Comparison of ENCODE assay signal across 20 cellular contexts in the genomic region with DNA sequence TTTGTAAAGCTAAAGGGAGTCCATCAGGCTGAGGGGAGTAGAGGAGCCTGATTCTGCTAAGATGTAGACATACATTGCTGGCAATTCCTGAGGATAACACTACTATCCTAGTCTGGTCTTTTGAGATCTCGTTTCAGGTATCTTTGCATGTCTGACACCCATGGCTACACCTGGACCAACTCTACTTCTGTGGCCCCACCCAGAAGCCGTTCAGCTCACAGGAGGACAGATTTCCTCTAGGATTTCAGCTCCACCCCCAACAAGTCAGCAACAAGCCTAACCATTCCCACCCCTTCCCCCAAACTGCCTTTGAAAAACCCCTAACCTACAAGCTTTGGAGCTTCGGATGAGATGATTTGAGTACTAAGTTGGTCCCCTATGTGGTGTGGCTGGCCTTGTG.
DNase-seq lines count a peak whose midpoint lies in the region; ATAC-seq and TF ChIP-seq lines count a peak whose summit lies in the region.
"Had no signal": no experiment of that assay in that cellular context is flagged by ENCODE, and none has a peak within 500 bp of the region (broad histone marks: within the 10 kb centered on the region; RNA-seq: fewer than 3 reads in every experiment).

No MANE protein-coding gene starts in this region.

- CTCF ChIA-PET in WTC11 (lab: Charles Lee): no interaction called here

- H3K27ac ChIP-seq in GM23338 (ENCODE audit: low read depth) (no peak overlapping the region), endodermal cell (ENCODE audit: low read depth, low read length) (no peak overlapping the region), transverse colon (no peak overlapping the region)
- H3K27ac ChIP-seq: 22Rv1; A549; BLaER1 treated with 17β-estradiol and CSF1 and Interleukin-3, amounts not matched to agents 10 nM and 100 nM; C4-2B had no signal

- no peak overlapping the region for H3K4me3 ChIP-seq in GM23338
- H3K4me3 ChIP-seq in endodermal cell (ENCODE audit: low read length): no peak overlapping the region
- H3K4me3 ChIP-seq in transverse colon: no peak overlapping the region
- H3K4me3 ChIP-seq: A549; BLaER1 treated with 17β-estradiol and CSF1 and Interleukin-3, amounts not matched to agents 10 nM and 100 nM had no signal

- H3K4me2 ChIP-seq in GM23338: no peak overlapping the region
- H3K4me2 ChIP-seq: A549 had no signal

- H3K9me3 ChIP-seq in endodermal cell (ENCODE audit: control insufficient read depth, low read length) (no peaks in the 10 kb centered on the region), transverse colon (no peaks in the 10 kb centered on the region)
- H3K9me3 ChIP-seq: A549, Caco-2 had no signal

- H3K79me2 ChIP-seq in GM23338 (replicated peaks; ENCODE audit: insufficient read depth): no peaks in the 10 kb centered on the region

- no peaks in the 10 kb centered on the region; the same call in 2 of the 3 replicates for H3K9me3 Mint-ChIP-seq in GM23338
- H3K9me3 Mint-ChIP-seq in WTC11: peaks cover under 1% of the 10 kb centered on the region; the same call in 1 of the 2 replicates
- peaks cover 16% of the 10 kb centered on the region for H3K9me3 Mint-ChIP-seq in endodermal cell
- H3K9me3 Mint-ChIP-seq: CD4-positive, alpha-beta T cell; CD8-positive, alpha-beta T cell had no signal

- peaks cover 7% of the 10 kb centered on the region; the same call in 1 of the 2 replicates for H3K4me1 ChIP-seq in GM23338 (ENCODE audit: insufficient read depth)
- no peaks in the 10 kb centered on the region for H3K4me1 ChIP-seq in endodermal cell (ENCODE audit: control insufficient read depth, insufficient read depth, low read length)
- H3K4me1 ChIP-seq in transverse colon: no peaks in the 10 kb centered on the region
- H3K4me1 ChIP-seq: A549, Caco-2 had no signal

- no peaks in the 10 kb centered on the region for H3K36me3 ChIP-seq in GM23338 (ENCODE audit: insufficient read depth)
- H3K36me3 ChIP-seq in endodermal cell (ENCODE audit: control insufficient read depth, insufficient read depth, low read length): no peaks in the 10 kb centered on the region
- no peaks in the 10 kb centered on the region for H3K36me3 ChIP-seq in transverse colon
- H3K36me3 ChIP-seq: BLaER1 treated with 17β-estradiol and CSF1 and Interleukin-3, amounts not matched to agents 10 nM and 100 nM had no signal

- no peak overlapping the region for H2AFZ ChIP-seq in GM23338

- POLR2A ChIA-PET in WTC11 (lab: Charles Lee): no interaction called here

- intact Hi-C loops in transverse colon (cut with DNase I; ENCODE audit: low total_unique reads): no loop called here

- DNase-seq in GM23338 (ENCODE audit: low spot score): peak; percentile 1
- no peak for DNase-seq in WTC11 (ENCODE audit: low spot score)
- peak; percentile 68 for DNase-seq in endodermal cell
- DNase-seq in iPS-NIHi7 (ENCODE audit: extremely low spot score): peak; percentile 13
- no peak for DNase-seq in transverse colon
- no peak for DNase-seq in HT-29 (ENCODE audit: low spot score)
- DNase-seq in SHP77 (lab: John Stamatoyannopoulos, UW): no peak
- DNase-seq: AML-193; Caco-2; Calu3; CD4-positive, alpha-beta T cell; CD8-positive, alpha-beta T cell; DMS79 treated with DMSO at 0.1 percent for 48 hours; GF-D8 had no signal

- H3K4me3 Mint-ChIP-seq in GM23338 (no peak overlapping the region), WTC11 (no peak overlapping the region), endodermal cell (no peak overlapping the region)
- H3K4me3 Mint-ChIP-seq: B cell; CD4-positive, alpha-beta T cell; CD8-positive, alpha-beta T cell had no signal

- WGBS in endodermal cell (ENCODE audit: insufficient coverage in 1 of 2, insufficient read length in 1 of 2), 2 experiments: 64% methylated on average over 2 of the region's 3 CpGs; no CpG with 5 or more reads in 1 of the 2 experiments
- WGBS in transverse colon (ENCODE audit: low coverage in 1 of 2), 2 donors: 56% methylated on average over 3 of the region's 3 CpGs; no CpG with 5 or more reads in 1 of the 2 donors

- H3K27me3 Mint-ChIP-seq in GM23338 (ENCODE audit: insufficient read depth, low read depth, poor library complexity) (no peaks in the 10 kb centered on the region), WTC11 (ENCODE audit: low read depth) (no peaks in the 10 kb centered on the region), endodermal cell (ENCODE audit: insufficient read depth) (no peaks in the 10 kb centered on the region)
- H3K27me3 Mint-ChIP-seq: B cell; CD4-positive, alpha-beta T cell had no signal

- TF ChIP-seq EP300 in transverse colon (IDR thresholded peaks at IDR 0.05; ENCODE audit: low read depth): no peak

- TF ChIP-seq POLR2A in transverse colon (IDR thresholded peaks at IDR 0.05): no peak

- H3K36me3 Mint-ChIP-seq in GM23338 (ENCODE audit: low read depth) (no peaks in the 10 kb centered on the region), WTC11 (no peaks in the 10 kb centered on the region), endodermal cell (ENCODE audit: low read depth) (no peaks in the 10 kb centered on the region)
- H3K36me3 Mint-ChIP-seq: CD8-positive, alpha-beta T cell had no signal

- ATAC-seq in GM23338 (no peak), WTC11 (peak; percentile 58; the same call in 1 of the 2 replicates), GM21447 (IDR thresholded peaks at IDR 0.05; ENCODE audit: unreplicated experiment) (no peak)
- ATAC-seq: A549; CD8-positive, alpha-beta T cell had no signal

- H3K4me1 Mint-ChIP-seq in GM23338 (peaks cover 11% of the 10 kb centered on the region; the same call in 2 of the 3 replicates), WTC11 (peaks cover 12% of the 10 kb centered on the region), endodermal cell (peaks cover 14% of the 10 kb centered on the region)
- H3K4me1 Mint-ChIP-seq: B cell had no signal

- H3K27ac Mint-ChIP-seq in GM23338 (no peak overlapping the region), WTC11 (no peak overlapping the region), endodermal cell (no peak overlapping the region)
- H3K27ac Mint-ChIP-seq: B cell; CD4-positive, alpha-beta T cell; CD8-positive, alpha-beta T cell had no signal

- H3K27me3 ChIP-seq in GM23338 (ENCODE audit: insufficient read depth) (no peaks in the 10 kb centered on the region), endodermal cell (ENCODE audit: control insufficient read depth, insufficient read depth, low read length, poor library complexity, severe bottlenecking) (no peaks in the 10 kb centered on the region), transverse colon (no peaks in the 10 kb centered on the region)
- H3K27me3 ChIP-seq: BLaER1 treated with 17β-estradiol and CSF1 and Interleukin-3, amounts not matched to agents 10 nM and 100 nM had no signal

- H3K9me2 ChIP-seq in GM23338 (ENCODE audit: insufficient read depth): no peaks in the 10 kb centered on the region

- H3F3A ChIP-seq in GM23338 (replicated peaks; ENCODE audit: low read depth): no peaks in the 10 kb centered on the region

- TF ChIP-seq CTCF in GM23338 (conservative IDR thresholded peaks at IDR 0.05; ENCODE audit: low read depth in 2 of 2) (no peak), WTC11 (IDR thresholded peaks at IDR 0.05) (no peak), endodermal cell (conservative IDR thresholded peaks at IDR 0.05) (no peak), transverse colon (IDR thresholded peaks at IDR 0.05) (no peak)

- in situ Hi-C loops in transverse colon (cut with MboI; ENCODE audit: low pct_ligation_motif_present in 1 of 4, low pct_unique_long_range_greater_than_20kb in 1 of 4, low sequenced_read_pairs in 3 of 4): no loop called here

- H3K9ac ChIP-seq in endodermal cell (ENCODE audit: extremely low read depth, low read length, poor library complexity, severe bottlenecking): no peak overlapping the region
- H3K9ac ChIP-seq: BLaER1 treated with 17β-estradiol and CSF1 and Interleukin-3, amounts not matched to agents 10 nM and 100 nM had no signal

- no peaks in the 10 kb centered on the region for H4K20me1 ChIP-seq in GM23338 (replicated peaks; ENCODE audit: insufficient read depth)
- H4K20me1 ChIP-seq: BLaER1 treated with 17β-estradiol and CSF1 and Interleukin-3, amounts not matched to agents 10 nM and 100 nM had no signal

TF ChIP-seq in GM23338, 12 proteins besides CTCF, POLR2A, EP300 and RAD21 (continues in another document):
- TF ChIP-seq EZH2 (IDR thresholded peaks at IDR 0.05; ENCODE audit: low read depth, unreplicated experiment) (no peak), ZNF331 (CRISPR knock-in tag; IDR thresholded peaks at IDR 0.05; ENCODE audit: low read depth) (no peak), NANOG (IDR thresholded peaks at IDR 0.05; ENCODE audit: borderline replicate concordance) (no peak), ZNF114 (CRISPR knock-in tag; IDR thresholded peaks at IDR 0.05) (no peak)

TF ChIP-seq in WTC11, 78 proteins besides CTCF, POLR2A, EP300 and RAD21 (continues in another document):
- TF ChIP-seq NR3C1 (CRISPR knock-in tag; conservative IDR thresholded peaks at IDR 0.05; ENCODE audit: low read depth): no peak
- TF ChIP-seq MXD4 (CRISPR knock-in tag; IDR thresholded peaks at IDR 0.05; ENCODE audit: borderline replicate concordance): no peak
- no peak for TF ChIP-seq ESRRA (CRISPR knock-in tag; IDR thresholded peaks at IDR 0.05; ENCODE audit: borderline replicate concordance)
- TF ChIP-seq USF2 (CRISPR knock-in tag; IDR thresholded peaks at IDR 0.05): no peak
- TF ChIP-seq FOXJ3 (CRISPR knock-in tag; IDR thresholded peaks at IDR 0.05; ENCODE audit: borderline replicate concordance): no peak

Comparison
In these comparisons a context has a peak if more than half of its experiments do, and no peak if none do; other contexts are left out.
1. DNase-seq: peak in GM23338 (single experiment), endodermal cell (single experiment) and iPS-NIHi7 (single experiment); none in WTC11 (single experiment), transverse colon (single experiment), HT-29 (single experiment) and SHP77 (0 of 2).